In the genomic region with DNA sequence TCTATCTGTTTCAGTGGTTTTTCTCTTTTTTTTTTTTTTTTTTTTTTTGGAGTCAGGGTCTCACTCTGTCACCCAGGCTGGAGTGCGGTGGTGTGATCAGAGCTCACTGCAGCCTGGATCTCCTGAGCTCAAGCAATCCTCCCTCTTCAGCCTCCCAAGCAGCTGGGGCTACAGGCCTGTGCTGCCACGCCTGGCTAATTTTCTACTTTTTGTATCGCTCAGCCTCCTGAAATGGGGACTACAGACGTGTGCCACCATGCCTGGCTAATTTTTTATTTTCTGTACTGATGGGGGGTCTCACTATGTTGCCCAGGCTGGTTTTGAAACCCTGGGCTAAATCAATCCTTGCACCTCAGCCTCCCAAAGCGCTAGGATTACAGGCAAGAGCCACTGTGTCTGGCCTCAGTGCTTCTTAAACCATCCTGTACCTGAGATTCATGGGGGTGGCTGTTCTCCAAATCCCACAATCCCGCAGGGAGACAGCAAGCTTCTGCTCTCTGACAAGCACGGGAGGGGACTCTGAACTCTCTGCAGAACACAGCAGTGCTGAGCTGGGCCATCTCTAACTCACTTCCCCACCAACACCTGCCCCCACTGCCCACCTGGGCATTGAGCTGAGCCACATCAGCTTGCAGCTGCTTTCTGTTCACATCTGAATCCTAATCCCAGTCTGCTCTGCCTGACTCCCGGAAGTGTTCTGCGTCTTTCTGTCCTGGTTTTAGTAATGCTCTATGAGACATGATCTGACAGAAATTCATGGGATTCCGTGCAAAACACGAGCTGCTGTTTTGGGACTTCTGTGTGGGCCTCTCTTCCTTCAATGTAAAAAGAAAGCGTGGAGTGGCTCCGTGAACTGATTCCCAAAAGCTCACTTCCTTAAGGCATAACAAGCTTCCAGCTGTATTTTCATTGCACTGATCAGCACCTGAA, we compare ENCODE assay signal across 11 cellular contexts.
"Had no signal": no experiment of that assay in that cellular context is flagged by ENCODE, and none has a peak within 500 bp of the region (broad histone marks: within the 10 kb centered on the region; RNA-seq: fewer than 3 reads in every experiment).

No MANE protein-coding gene starts in this region.

- H3K27me3 Mint-ChIP-seq: activated T-helper 17 cell treated with anti-CD3 and anti-CD28 coated beads, Interleukin-2, amount 50 U/mL, for 72 hours had no signal

- DNase-seq: right cardiac atrium; stimulated activated CD4-positive, alpha-beta T cell treated with anti-CD3 and anti-CD28 coated beads, Interleukin-2, amount 100 ng/mL, for 24 hours; stimulated activated naive CD4-positive, alpha-beta T cell treated with Interleukin-2 at 50 U/mL for 16 hours; T-helper 9 cell had no signal

- H3K9me3 ChIP-seq: neutrophil had no signal

- ATAC-seq: activated CD4-positive, alpha-beta T cell treated with anti-CD3 and anti-CD28 coated beads for 36 hours; activated CD8-positive, alpha-beta T cell treated with anti-CD3 and anti-CD28 coated beads, Interleukin-2, amount 10 ng/mL, durations not matched to agents 7 days and 5 days; activated T-helper 17 cell treated with anti-CD3 and anti-CD28 coated beads, Interleukin-2, amount 50 U/mL, for 72 hours had no signal

- H3K4me1 Mint-ChIP-seq: activated CD4-positive, alpha-beta T cell treated with anti-CD3 and anti-CD28 coated beads for 36 hours; activated T-helper 17 cell treated with anti-CD3 and anti-CD28 coated beads, Interleukin-2, amount 50 U/mL, for 72 hours had no signal

- H3K4me1 ChIP-seq: foreskin keratinocyte had no signal

- H3K4me3 ChIP-seq: heart left ventricle had no signal

- H3K4me3 Mint-ChIP-seq: activated CD4-positive, alpha-beta T cell treated with anti-CD3 and anti-CD28 coated beads for 36 hours; activated CD8-positive, alpha-beta T cell treated with anti-CD3 and anti-CD28 coated beads, Interleukin-2, amount 10 ng/mL, durations not matched to agents 7 days and 5 days; activated naive CD4-positive, alpha-beta T cell treated with anti-CD3 and anti-CD28 coated beads for 36 hours; activated T-helper 17 cell treated with anti-CD3 and anti-CD28 coated beads, Interleukin-2, amount 50 U/mL, for 72 hours had no signal

- H3K27me3 ChIP-seq: foreskin keratinocyte, heart left ventricle, neutrophil had no signal

- H3K27ac ChIP-seq: foreskin keratinocyte, neutrophil had no signal

- H3K27ac Mint-ChIP-seq: activated CD4-positive, alpha-beta T cell treated with anti-CD3 and anti-CD28 coated beads for 36 hours; activated CD8-positive, alpha-beta T cell treated with anti-CD3 and anti-CD28 coated beads, Interleukin-2, amount 10 ng/mL, durations not matched to agents 7 days and 5 days; activated naive CD4-positive, alpha-beta T cell treated with anti-CD3 and anti-CD28 coated beads for 36 hours; activated T-helper 17 cell treated with anti-CD3 and anti-CD28 coated beads, Interleukin-2, amount 50 U/mL, for 72 hours had no signal

- H3K36me3 ChIP-seq: neutrophil had no signal

- H3K9me3 Mint-ChIP-seq: activated T-helper 17 cell treated with anti-CD3 and anti-CD28 coated beads, Interleukin-2, amount 50 U/mL, for 72 hours had no signal
